Comparison of ENCODE assay signal across 28 cellular contexts in genomic region chr14:52258783-52259182, GRCh38. TPM values are rescaled to one million over a fixed set of nuclear protein-coding genes. Genes with fewer than 3 reads are reported as not detected.
"Had no signal": no experiment of that assay in that cellular context is flagged by ENCODE, and none has a peak within 500 bp of the region (broad histone marks: within the 10 kb centered on the region; RNA-seq: fewer than 3 reads in every experiment).

No MANE protein-coding gene starts in this region.

- H3K27me3 Mint-ChIP-seq: effector memory CD8-positive, alpha-beta T cell had no signal

- H3K36me3 Mint-ChIP-seq: memory B cell had no signal

- H3K4me1 Mint-ChIP-seq: nephron progenitor cell had no signal

- H3K4me3 Mint-ChIP-seq: memory B cell, nephron progenitor cell had no signal

- H3K9me3 Mint-ChIP-seq: effector memory CD8-positive, alpha-beta T cell; memory B cell had no signal

- DNase-seq: cortex of kidney; effector memory CD8-positive, alpha-beta T cell; erythroblast; esophagus squamous epithelium; foreskin melanocyte; glutamatergic neuron; heart right ventricle; hippocampal formation; islet precursor cell; kidney glomerular epithelial cell; left ventricle myocardium superior; nephron progenitor cell; nucleus accumbens; stimulated activated CD4-positive, alpha-beta T cell treated with anti-CD3 and anti-CD28 coated beads, Interleukin-12 subunit alpha, Interleukin-12 subunit beta, amount 100 ng/mL, for 4 hours; stimulated activated CD4-positive, alpha-beta T cell treated with anti-CD3 and anti-CD28 coated beads, Interleukin-1b, Interleukin-23, amount 100 ng/mL, for 48 hours; stimulated activated CD4-positive, alpha-beta T cell treated with anti-CD3 and anti-CD28 coated beads, Interleukin-4, amount 100 ng/mL, for 1 hour; stimulated activated CD8-positive, alpha-beta memory T cell treated with anti-CD3 and anti-CD28 coated beads, Interleukin-4, amount 100 ng/mL, for 48 hours; stimulated activated naive CD4-positive, alpha-beta T cell treated with Interleukin-2 at 50 U/mL for 16 hours; stomach; thyroid gland; trophoblast cell had no signal

- FAIRE-seq: endometrium had no signal

- H3K27ac Mint-ChIP-seq: memory B cell, nephron progenitor cell had no signal

- ATAC-seq: heart right ventricle, left ventricle myocardium superior, sciatic nerve had no signal

RNA-seq across cellular contexts. Expression of gene PTGDR, which starts 8.7 kb away (rescaled TPM):
- total RNA-seq: dermis microvascular lymphatic vessel endothelial cell, osteocyte, smooth muscle cell had no signal
- polyA plus RNA-seq: smooth muscle cell, stomach had no signal

RNA-seq across cellular contexts. Expression of gene PTGER2, which starts 55.3 kb away (rescaled TPM):
- total RNA-seq: dermis microvascular lymphatic vessel endothelial cell, temporal lobe had no signal
